In genomic region chr6:167825059-167825758, GRCh38 we compare ENCODE assay signal across 8 cellular contexts. TPM values are rescaled to one million over a fixed set of nuclear protein-coding genes. Genes with fewer than 3 reads are reported as not detected.
A peak's percentile ranks its signal among the peaks of the same experiment; 100 is the strongest.
DNase-seq lines count a peak whose midpoint lies in the region; TF ChIP-seq lines count a peak whose summit lies in the region.

No MANE protein-coding gene starts in this region.

- H3K4me3 ChIP-seq in CD4-positive, alpha-beta memory T cell (ENCODE audit: low read length in 2 of 2), result peak overlapping the region in 1 of 2 donors; percentile 73
- H3K4me3 ChIP-seq in endocrine pancreas (ENCODE audit: control insufficient read depth, insufficient read depth, low read length) (peak overlapping the region; percentile 63), neutrophil (ENCODE audit: low read depth in 1 of 2, low read length in 1 of 2) (peak overlapping the region; percentile 56 to 58)

- H3K4me1 Mint-ChIP-seq in CD4-positive, alpha-beta memory T cell, result peaks cover 13 to 32% (median 19%) of the 10 kb centered on the region in 4 donors

- no peak overlapping the region for H3K27ac ChIP-seq in CD4-positive, alpha-beta memory T cell (ENCODE audit: low read depth, low read length)
- no peak overlapping the region for H3K27ac ChIP-seq in neutrophil

- H3K27me3 Mint-ChIP-seq in CD4-positive, alpha-beta memory T cell, result peaks cover 13 to 25% of the 10 kb centered on the region in 2 donors

- H3K4me3 Mint-ChIP-seq in CD4-positive, alpha-beta memory T cell, result peak overlapping the region; percentile 84 to 92 (median 89)

- H3K9me3 ChIP-seq in CD4-positive, alpha-beta memory T cell (ENCODE audit: control insufficient read depth in 1 of 2, low read length in 2 of 2), result no peaks in the 10 kb centered on the region
- H3K9me3 ChIP-seq in endocrine pancreas (ENCODE audit: control insufficient read depth, low read length) (no peaks in the 10 kb centered on the region), neutrophil (no peaks in the 10 kb centered on the region)

- POLR2A ChIA-PET in CD4-positive, alpha-beta memory T cell (lab: Charles Lee; ENCODE audit: partially characterized antibody), result no interaction called here

- DNase-seq in CD4-positive, alpha-beta memory T cell, result peak in 2 of 5 donors; percentile 3 to 43
- DNase-seq in NCI-H460 (ENCODE audit: extremely low read depth, low read depth) (peak; percentile 8), HT-29 (ENCODE audit: low spot score) (no peak), NCI-H2081 (lab: John Stamatoyannopoulos, UW) (no peak), NCI-H1092 treated with DMSO at 0.1 percent for 48 hours (lab: John Stamatoyannopoulos, UW) (no peak)
- DNase-seq in effector CD8-positive, alpha-beta T cell (lab: John Stamatoyannopoulos, UW), result no peak

- peaks cover 20% of the 10 kb centered on the region for H3K4me1 ChIP-seq in CD4-positive, alpha-beta memory T cell (ENCODE audit: insufficient read depth, low read length)
- H3K4me1 ChIP-seq in endocrine pancreas (ENCODE audit: control insufficient read depth, insufficient read depth, low read length) (peaks cover 19% of the 10 kb centered on the region), neutrophil (ENCODE audit: control insufficient read depth in 1 of 2, insufficient read depth in 1 of 2, low read depth in 1 of 2, low read length in 1 of 2) (peaks cover 17 to 19% of the 10 kb centered on the region in 2 experiments)

- intact Hi-C loops in CD4-positive, alpha-beta memory T cell (cut with micrococcal nuclease), result loop anchor here (5.0 to 10.0 kb wide), 2 partner anchors 130 to 1198 kb away; partner anchors contain the start of gene RPS6KA2

- H3K9me3 Mint-ChIP-seq in CD4-positive, alpha-beta memory T cell, result peaks cover 0 to 6% (median 0%) of the 10 kb centered on the region in 8 donors

- no peaks in the 10 kb centered on the region for H3K27me3 ChIP-seq in CD4-positive, alpha-beta memory T cell (ENCODE audit: insufficient read depth, low read length)
- H3K27me3 ChIP-seq in endocrine pancreas (ENCODE audit: control insufficient read depth, insufficient read depth, low read length) (no peaks in the 10 kb centered on the region), neutrophil (peaks cover 96% of the 10 kb centered on the region)

- TF ChIP-seq CTCF in neutrophil (IDR thresholded peaks at IDR 0.05), result no peak

- CTCF ChIA-PET in CD4-positive, alpha-beta memory T cell (lab: Charles Lee; ENCODE audit: partially characterized antibody), result interaction anchor here (0.8 kb wide), 1 partner anchor 126 kb away, joined by 3 read pairs; no protein-coding TSS in a partner anchor

- H3K27ac Mint-ChIP-seq in CD4-positive, alpha-beta memory T cell, result peak overlapping the region in 6 of 7 donors; percentile 42 to 83 (median 79)

- peaks cover 0 to 4% of the 10 kb centered on the region in 2 donors for H3K36me3 Mint-ChIP-seq in CD4-positive, alpha-beta memory T cell

- H3K9ac ChIP-seq in endocrine pancreas (ENCODE audit: control insufficient read depth, insufficient read depth, low read length), result peak overlapping the region; percentile 8

- no peaks in the 10 kb centered on the region for H3K36me3 ChIP-seq in CD4-positive, alpha-beta memory T cell (ENCODE audit: insufficient read depth, low read length)
- H3K36me3 ChIP-seq in endocrine pancreas (ENCODE audit: control insufficient read depth, insufficient read depth, low read length) (no peaks in the 10 kb centered on the region), neutrophil (no peaks in the 10 kb centered on the region)

RNA-seq across cellular contexts. Expression of gene AFDN, which starts 1.5 kb away (rescaled TPM):
- total RNA-seq in CD4-positive, alpha-beta memory T cell, result 10 to 100 TPM; 20.7 to 24.3 TPM
- polyA plus RNA-seq in CD4-positive, alpha-beta memory T cell, result 1 to 10 TPM; 1.4 to 9.9 TPM
- total RNA-seq in NCI-H460 (2014; rRNA removed; shearing (Covaris generic)), result 37.0 and 38.9 TPM in 2 replicates
- 42.6 and 52.1 TPM in 2 replicates for polyA plus RNA-seq in NCI-H460 (2014; cell fraction: nucleus; rRNA removed)
- total RNA-seq in HT-29 (2014; rRNA removed; shearing (Covaris generic)), result 79.8 and 86.5 TPM in 2 replicates
